In the genomic region with DNA sequence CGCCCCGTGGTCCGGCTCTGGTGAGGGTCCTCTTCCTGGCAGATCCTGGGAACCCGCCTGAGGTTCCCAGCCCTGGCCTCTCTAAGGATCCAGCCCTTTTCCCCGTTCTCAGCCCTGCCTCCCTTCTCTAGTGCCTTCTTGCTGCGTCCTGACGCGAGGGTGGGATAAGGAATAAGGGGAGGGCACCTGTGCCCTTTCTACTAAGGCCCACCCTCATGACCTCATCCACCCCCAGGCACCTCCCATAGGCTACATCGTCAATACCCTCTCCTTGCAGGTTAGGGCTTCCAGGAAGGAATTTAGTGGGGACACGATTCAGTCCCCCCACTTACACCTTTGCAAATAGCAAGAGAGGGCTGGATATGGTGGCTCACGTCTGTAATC, we compare ENCODE assay signal across 16 cellular contexts. TPM values are rescaled to one million over a fixed set of nuclear protein-coding genes. Genes with fewer than 3 reads are reported as not detected.
DNase-seq lines count a peak whose midpoint lies in the region; ATAC-seq, FAIRE-seq and TF ChIP-seq lines count a peak whose summit lies in the region.
"Had no signal": no experiment of that assay in that cellular context is flagged by ENCODE, and none has a peak within 500 bp of the region (broad histone marks: within the 10 kb centered on the region; RNA-seq: fewer than 3 reads in every experiment).

No MANE protein-coding gene starts in this region.

- H3K4me1 ChIP-seq in KMS-11 (ENCODE audit: low read depth, poor library complexity, severe bottlenecking) = peaks cover 81% of the 10 kb centered on the region
- peaks cover 39% of the 10 kb centered on the region for H3K4me1 ChIP-seq in HepG2 (ENCODE audit: insufficient read depth, low read length)
- H3K4me1 ChIP-seq: gastrocnemius medialis had no signal

- H3K79me2 ChIP-seq in KMS-11 (ENCODE audit: insufficient read depth, low read depth) (0 out of 2 replicates have a peak, but pooled peaks cover 4% of the 10 kb centered on the region), HepG2 (ENCODE audit: insufficient read depth, low read length) (no peaks in the 10 kb centered on the region)

- no peak for DNase-seq in activated naive CD4-positive, alpha-beta T cell treated with Interleukin-2 at 50 U/mL for 16 hours
- no peak for DNase-seq in central memory CD8-positive, alpha-beta T cell (ENCODE audit: low spot score in 2 of 2)
- no peak for DNase-seq in stimulated activated naive B cell treated with anti-CD40 and anti-IgM and Interleukin-4, amounts not matched to agents 10 μg/mL and 1 μg/mL and 100 μg/mL, for 72 hours
- no peak for DNase-seq in HepG2 (ENCODE audit: low spot score)
- DNase-seq: gastrocnemius medialis, mucosa of descending colon had no signal

- H3K27me3 Mint-ChIP-seq in activated naive CD4-positive, alpha-beta T cell treated with anti-CD3 and anti-CD28 coated beads, Interleukin-2, amount 50 U/mL, for 24 hours = peaks cover 5% of the 10 kb centered on the region
- H3K27me3 Mint-ChIP-seq in central memory CD8-positive, alpha-beta T cell = peaks cover 10% of the 10 kb centered on the region
- H3K27me3 Mint-ChIP-seq in stimulated activated naive B cell treated with anti-CD40 and anti-IgM and Interleukin-4, amounts not matched to agents 10 μg/mL and 1 μg/mL and 100 μg/mL, for 72 hours = peaks cover 7 to 10% of the 10 kb centered on the region in 2 donors

- H3K4me1 Mint-ChIP-seq in activated naive CD4-positive, alpha-beta T cell treated with anti-CD3 and anti-CD28 coated beads, Interleukin-2, amount 50 U/mL, for 24 hours = peaks cover 17% of the 10 kb centered on the region
- H3K4me1 Mint-ChIP-seq in central memory CD8-positive, alpha-beta T cell = peaks cover 13% of the 10 kb centered on the region
- peaks cover 38 to 65% of the 10 kb centered on the region in 2 donors for H3K4me1 Mint-ChIP-seq in stimulated activated naive B cell treated with anti-CD40 and anti-IgM and Interleukin-4, amounts not matched to agents 10 μg/mL and 1 μg/mL and 100 μg/mL, for 72 hours

- no peaks in the 10 kb centered on the region for H4K20me1 ChIP-seq in KMS-11 (ENCODE audit: insufficient read depth)
- no peaks in the 10 kb centered on the region for H4K20me1 ChIP-seq in HepG2 (ENCODE audit: insufficient read depth, low read length)

- H3K9ac ChIP-seq in KMS-11 (peak overlapping the region; percentile 86), HepG2 (ENCODE audit: insufficient read depth, low read depth, low read length) (no peak overlapping the region)

- BruUV-seq in HepG2 (replicated peaks; lab: Mats Ljungman, UMichigan) = no TSS peak

- POLR2A ChIA-PET in HepG2 (lab: Yijun Ruan, JAX) = no interaction called here

- intact Hi-C loops in HepG2 (cut with micrococcal nuclease; ENCODE audit: unreplicated experiment) = no loop called here

- H3K36me3 ChIP-seq in KMS-11 (ENCODE audit: insufficient read depth) (no peaks in the 10 kb centered on the region), HepG2 (replicated peaks in 1 of 2; ENCODE audit: control insufficient read depth in 1 of 2, insufficient read depth in 2 of 2, low read length in 2 of 2) (no peaks in the 10 kb centered on the region)
- H3K36me3 ChIP-seq: gastrocnemius medialis had no signal

- H3K4me3 ChIP-seq in KMS-11 (IDR thresholded peaks at IDR 0.05; ENCODE audit: insufficient read depth, low read depth, low read length) = no peak overlapping the region
- no peak overlapping the region for H3K4me3 ChIP-seq in HepG2 (replicated peaks in 1 of 3; ENCODE audit: insufficient read depth in 1 of 3, low read depth in 2 of 3, low read length in 3 of 3)
- H3K4me3 ChIP-seq: gastrocnemius medialis, mucosa of descending colon, SK-N-MC had no signal

- H3K27ac ChIP-seq in KMS-11 = peak overlapping the region; percentile 95
- H3K27ac ChIP-seq in HepG2 (ENCODE audit: extremely low read length, insufficient read depth, low read length) = no peak overlapping the region
- H3K27ac ChIP-seq: gastrocnemius medialis, SK-N-MC had no signal

- peak overlapping the region; percentile 52 for H3K27ac Mint-ChIP-seq in activated naive CD4-positive, alpha-beta T cell treated with anti-CD3 and anti-CD28 coated beads, Interleukin-2, amount 50 U/mL, for 24 hours
- peak overlapping the region; percentile 85 for H3K27ac Mint-ChIP-seq in central memory CD8-positive, alpha-beta T cell (ENCODE audit: low read depth)
- peak overlapping the region; percentile 98 for H3K27ac Mint-ChIP-seq in stimulated activated naive B cell treated with anti-CD40 and anti-IgM and Interleukin-4, amounts not matched to agents 10 μg/mL and 1 μg/mL and 100 μg/mL, for 72 hours

- H2AFZ ChIP-seq in KMS-11 (ENCODE audit: low read depth) = peak overlapping the region; percentile 23
- no peak overlapping the region for H2AFZ ChIP-seq in HepG2 (ENCODE audit: low read length)

- no peak for TF ChIP-seq CTCF in KMS-11 (conservative IDR thresholded peaks at IDR 0.05; ENCODE audit: low read depth, low read length)
- no peak for TF ChIP-seq CTCF in HepG2 (CRISPR knock-in tag; IDR thresholded peaks at IDR 0.05)

- no peak for TF ChIP-seq POLR2A in HepG2 (IDR thresholded peaks at IDR 0.05; ENCODE audit: insufficient read depth in 1 of 2, low read depth in 2 of 2, low read length in 2 of 2)

- H3K36me3 Mint-ChIP-seq in activated naive CD4-positive, alpha-beta T cell treated with anti-CD3 and anti-CD28 coated beads, Interleukin-2, amount 50 U/mL, for 24 hours = no peaks in the 10 kb centered on the region
- peaks cover 11% of the 10 kb centered on the region for H3K36me3 Mint-ChIP-seq in central memory CD8-positive, alpha-beta T cell (ENCODE audit: insufficient read depth)
- H3K36me3 Mint-ChIP-seq in stimulated activated naive B cell treated with anti-CD40 and anti-IgM and Interleukin-4, amounts not matched to agents 10 μg/mL and 1 μg/mL and 100 μg/mL, for 72 hours = no peaks in the 10 kb centered on the region

- no peaks in the 10 kb centered on the region for H3K9me3 ChIP-seq in HepG2 (ENCODE audit: low read length)
- H3K9me3 ChIP-seq: gastrocnemius medialis, mucosa of descending colon had no signal

- H3K4me2 ChIP-seq in KMS-11 (peak overlapping the region; percentile 82), HepG2 (ENCODE audit: low read depth, low read length) (no peak overlapping the region)

- CTCF ChIA-PET in HepG2 (lab: Yijun Ruan, JAX; ENCODE audit: low intra/inter-chr PET ratio, low total read pairs) = no interaction called here

- no peak for TF ChIP-seq EP300 in HepG2 (IDR thresholded peaks at IDR 0.05; ENCODE audit: low read depth in 2 of 2, low read length in 2 of 2)
- no peak for TF ChIP-seq EP300 in HepG2 (CRISPR knock-in tag; IDR thresholded peaks at IDR 0.05; ENCODE audit: borderline replicate concordance)

- 60% methylated on average over 11 of the region's 11 CpGs for WGBS in HepG2 (ENCODE audit: low lambda C conversion rate)

- peak; percentile 4 for ATAC-seq in central memory CD8-positive, alpha-beta T cell (replicated peaks; ENCODE audit: extremely low read depth, poor library complexity, severe bottlenecking)
- peak in 1 of 2 donors; percentile 5 for ATAC-seq in stimulated activated naive B cell treated with anti-CD40 and anti-IgM and Interleukin-4, amounts not matched to agents 10 μg/mL and 1 μg/mL and 100 μg/mL, for 72 hours (replicated peaks)
- ATAC-seq in HG02678 (IDR thresholded peaks at IDR 0.05; ENCODE audit: unreplicated experiment) = no peak
- no peak for ATAC-seq in HepG2
- no peak for ATAC-seq in GM18858 (IDR thresholded peaks at IDR 0.05; ENCODE audit: unreplicated experiment)

- no peaks in the 10 kb centered on the region for H3K27me3 ChIP-seq in KMS-11 (ENCODE audit: insufficient read depth, low read depth)
- peaks cover 6 to 22% of the 10 kb centered on the region in 2 experiments; a peak in 4 of 5 replicates for H3K27me3 ChIP-seq in HepG2 (ENCODE audit: control insufficient read depth in 1 of 2, insufficient read depth in 2 of 2, low read length in 2 of 2)

- H3K4me3 Mint-ChIP-seq in activated naive CD4-positive, alpha-beta T cell treated with anti-CD3 and anti-CD28 coated beads, Interleukin-2, amount 50 U/mL, for 24 hours = peak overlapping the region; percentile 74
- peak overlapping the region; percentile 62 for H3K4me3 Mint-ChIP-seq in central memory CD8-positive, alpha-beta T cell
- peak overlapping the region; percentile 84 for H3K4me3 Mint-ChIP-seq in stimulated activated naive B cell treated with anti-CD40 and anti-IgM and Interleukin-4, amounts not matched to agents 10 μg/mL and 1 μg/mL and 100 μg/mL, for 72 hours

- H3K9me3 Mint-ChIP-seq in activated naive CD4-positive, alpha-beta T cell treated with anti-CD3 and anti-CD28 coated beads, Interleukin-2, amount 50 U/mL, for 24 hours = no peaks in the 10 kb centered on the region
- H3K9me3 Mint-ChIP-seq in central memory CD8-positive, alpha-beta T cell = no peaks in the 10 kb centered on the region
- no peaks in the 10 kb centered on the region for H3K9me3 Mint-ChIP-seq in stimulated activated naive B cell treated with anti-CD40 and anti-IgM and Interleukin-4, amounts not matched to agents 10 μg/mL and 1 μg/mL and 100 μg/mL, for 72 hours

- no peak for FAIRE-seq in HepG2 (lab: Jason Lieb, UNC)
- FAIRE-seq: bronchial epithelial cell, islet of Langerhans had no signal

- TF ChIP-seq RAD21 in HepG2 (CRISPR knock-in tag; IDR thresholded peaks at IDR 0.05) = no peak

- in situ Hi-C loops in HepG2 (cut with HindIII; ENCODE audit: extremely low pct_ligation_motif_present, low pct_unique_long_range_greater_than_20kb) = no loop called here

RNA-seq across cellular contexts. Expression of a gene that starts 10.7 kb away (rescaled TPM):
- total RNA-seq in HepG2 (2016; rRNA removed; fragmentation: Illumina TruSeq; extraction: Trizol) = 0.18 and 0.28 TPM in 2 replicates
- total RNA-seq in HepG2 (2016; cell fraction: cytosol; rRNA removed; fragmentation: Illumina TruSeq; extraction: Trizol; ENCODE audit: low read depth) = 0.91 and 1.1 TPM in 2 replicates
- total RNA-seq in HepG2 (2016; cell fraction: insoluble cytoplasmic fraction; rRNA removed; fragmentation: Illumina TruSeq; extraction: Trizol) = 0.28 and 0.41 TPM in 2 replicates
- total RNA-seq in HepG2 (2016; cell fraction: membrane; rRNA removed; fragmentation: Illumina TruSeq; extraction: Trizol) = 0.99 and 1.2 TPM in 2 replicates
- 0.16 TPM in 1 of 2 replicates, not detected in the other for total RNA-seq in HepG2 (2016; cell fraction: nucleus; rRNA removed; fragmentation: Illumina TruSeq; extraction: Trizol)
- polyA plus RNA-seq in HepG2 (2011; rRNA removed) = 3.9 and 7.2 TPM in 2 replicates
- polyA plus RNA-seq in HepG2 (2011; cell fraction: cytosol; rRNA removed) = 4.8 and 7.5 TPM in 2 replicates
- 17.3 and 19.2 TPM in 2 replicates for polyA plus RNA-seq in HepG2 (2011; cell fraction: nucleus; rRNA removed)
- polyA plus RNA-seq in HepG2 (2012) = 3.2 TPM in 2 replicates
- 1.3 TPM in 2 replicates for polyA plus RNA-seq in HepG2 (2016; cell fraction: cytosol; fragmentation: Illumina TruSeq; extraction: Trizol; ENCODE audit: low read depth)
- 0.28 and 0.45 TPM in 2 replicates for polyA plus RNA-seq in HepG2 (2016; cell fraction: insoluble cytoplasmic fraction; fragmentation: Illumina TruSeq; extraction: Trizol; ENCODE audit: low read depth)
- 1.1 TPM in 2 replicates for polyA plus RNA-seq in HepG2 (2016; cell fraction: membrane; fragmentation: Illumina TruSeq; extraction: Trizol; ENCODE audit: low read depth)
- 0.56 and 0.57 TPM in 2 replicates for polyA plus RNA-seq in HepG2 (2016; cell fraction: nucleus; fragmentation: Illumina TruSeq; extraction: Trizol; ENCODE audit: insufficient read depth, low read depth)
- polyA minus RNA-seq in HepG2 (2011; rRNA and poly(A)+ RNA removed; ENCODE audit: low replicate concordance) = 0.07 and 7.1 TPM in 2 replicates
- 2.7 and 3.6 TPM in 2 replicates for polyA minus RNA-seq in HepG2 (2011; cell fraction: cytosol; rRNA and poly(A)+ RNA removed)
- 1.2 TPM in 2 replicates for polyA minus RNA-seq in HepG2 (2011; cell fraction: nucleus; rRNA and poly(A)+ RNA removed)
- total RNA-seq: bronchial epithelial cell had no signal

RNA-seq across cellular contexts. Expression of a gene that starts 14.4 kb away (rescaled TPM):
- total RNA-seq in HepG2 (2016; rRNA removed; fragmentation: Illumina TruSeq; extraction: Trizol) = 2.5 and 3.9 TPM in 2 replicates
- 5.2 and 5.9 TPM in 2 replicates for total RNA-seq in HepG2 (2016; cell fraction: cytosol; rRNA removed; fragmentation: Illumina TruSeq; extraction: Trizol; ENCODE audit: low read depth)
- 2.1 and 3.5 TPM in 2 replicates for total RNA-seq in HepG2 (2016; cell fraction: insoluble cytoplasmic fraction; rRNA removed; fragmentation: Illumina TruSeq; extraction: Trizol)
- 6.3 and 6.7 TPM in 2 replicates for total RNA-seq in HepG2 (2016; cell fraction: membrane; rRNA removed; fragmentation: Illumina TruSeq; extraction: Trizol)
- 3.1 and 3.9 TPM in 2 replicates for total RNA-seq in HepG2 (2016; cell fraction: nucleus; rRNA removed; fragmentation: Illumina TruSeq; extraction: Trizol)
- 25.8 and 33.0 TPM in 2 replicates for polyA plus RNA-seq in HepG2 (2011; rRNA removed)
- polyA plus RNA-seq in HepG2 (2011; cell fraction: cytosol; rRNA removed) = 34.1 and 37.6 TPM in 2 replicates
- polyA plus RNA-seq in HepG2 (2011; cell fraction: nucleus; rRNA removed) = 32.1 and 35.6 TPM in 2 replicates
- polyA plus RNA-seq in HepG2 (2012) = 9.3 and 10.6 TPM in 2 replicates
- polyA plus RNA-seq in HepG2 (2016; cell fraction: cytosol; fragmentation: Illumina TruSeq; extraction: Trizol; ENCODE audit: low read depth) = 8.4 and 9.1 TPM in 2 replicates
- polyA plus RNA-seq in HepG2 (2016; cell fraction: insoluble cytoplasmic fraction; fragmentation: Illumina TruSeq; extraction: Trizol; ENCODE audit: low read depth) = 3.6 and 3.8 TPM in 2 replicates
- polyA plus RNA-seq in HepG2 (2016; cell fraction: membrane; fragmentation: Illumina TruSeq; extraction: Trizol; ENCODE audit: low read depth) = 9.7 and 9.8 TPM in 2 replicates
- polyA plus RNA-seq in HepG2 (2016; cell fraction: nucleus; fragmentation: Illumina TruSeq; extraction: Trizol; ENCODE audit: insufficient read depth, low read depth) = 8.2 and 8.4 TPM in 2 replicates
- 34.1 and 96.5 TPM in 2 replicates for polyA minus RNA-seq in HepG2 (2011; rRNA and poly(A)+ RNA removed; ENCODE audit: low replicate concordance)
- 12.3 and 17.9 TPM in 2 replicates for polyA minus RNA-seq in HepG2 (2011; cell fraction: cytosol; rRNA and poly(A)+ RNA removed)
- 6.1 and 6.2 TPM in 2 replicates for polyA minus RNA-seq in HepG2 (2011; cell fraction: nucleus; rRNA and poly(A)+ RNA removed)

RNA-seq across cellular contexts. Expression of a gene that starts 38.9 kb away (rescaled TPM):
- 0.20 TPM in 1 of 2 replicates, not detected in the other for total RNA-seq in HepG2 (2016; rRNA removed; fragmentation: Illumina TruSeq; extraction: Trizol)
- 0.61 and 0.88 TPM in 2 replicates for total RNA-seq in HepG2 (2016; cell fraction: cytosol; rRNA removed; fragmentation: Illumina TruSeq; extraction: Trizol; ENCODE audit: low read depth)
- total RNA-seq in HepG2 (2016; cell fraction: insoluble cytoplasmic fraction; rRNA removed; fragmentation: Illumina TruSeq; extraction: Trizol) = 0.19 and 0.32 TPM in 2 replicates
- 0.59 and 0.93 TPM in 2 replicates for total RNA-seq in HepG2 (2016; cell fraction: membrane; rRNA removed; fragmentation: Illumina TruSeq; extraction: Trizol)
- 0.40 TPM in 1 of 2 replicates, not detected in the other for total RNA-seq in HepG2 (2016; cell fraction: nucleus; rRNA removed; fragmentation: Illumina TruSeq; extraction: Trizol)
- polyA plus RNA-seq in HepG2 (2011; rRNA removed) = 5.1 and 10.3 TPM in 2 replicates
- polyA plus RNA-seq in HepG2 (2011; cell fraction: cytosol; rRNA removed) = 7.6 and 12.5 TPM in 2 replicates
- polyA plus RNA-seq in HepG2 (2011; cell fraction: nucleus; rRNA removed) = 20.6 and 22.6 TPM in 2 replicates
- 1.6 and 2.3 TPM in 2 replicates for polyA plus RNA-seq in HepG2 (2012)
- polyA plus RNA-seq in HepG2 (2016; cell fraction: cytosol; fragmentation: Illumina TruSeq; extraction: Trizol; ENCODE audit: low read depth) = 0.54 and 0.89 TPM in 2 replicates
- polyA plus RNA-seq in HepG2 (2016; cell fraction: insoluble cytoplasmic fraction; fragmentation: Illumina TruSeq; extraction: Trizol; ENCODE audit: low read depth) = 0.20 and 0.56 TPM in 2 replicates
- polyA plus RNA-seq in HepG2 (2016; cell fraction: membrane; fragmentation: Illumina TruSeq; extraction: Trizol; ENCODE audit: low read depth) = 0.68 and 0.72 TPM in 2 replicates
- not detected in 2 replicates for polyA plus RNA-seq in HepG2 (2016; cell fraction: nucleus; fragmentation: Illumina TruSeq; extraction: Trizol; ENCODE audit: insufficient read depth, low read depth)
- polyA minus RNA-seq in HepG2 (2011; rRNA and poly(A)+ RNA removed; ENCODE audit: low replicate concordance) = 3.6 and 4.7 TPM in 2 replicates
- 3.1 and 3.3 TPM in 2 replicates for polyA minus RNA-seq in HepG2 (2011; cell fraction: cytosol; rRNA and poly(A)+ RNA removed)
- polyA minus RNA-seq in HepG2 (2011; cell fraction: nucleus; rRNA and poly(A)+ RNA removed) = 1.9 and 3.0 TPM in 2 replicates

RNA-seq across cellular contexts. Expression of a gene that starts 41.1 kb away (rescaled TPM):
- total RNA-seq in HepG2 (2016; rRNA removed; fragmentation: Illumina TruSeq; extraction: Trizol) = 0.14 and 0.53 TPM in 2 replicates
- total RNA-seq in HepG2 (2016; cell fraction: cytosol; rRNA removed; fragmentation: Illumina TruSeq; extraction: Trizol; ENCODE audit: low read depth) = not detected in 2 replicates
- total RNA-seq in HepG2 (2016; cell fraction: insoluble cytoplasmic fraction; rRNA removed; fragmentation: Illumina TruSeq; extraction: Trizol) = 0.13 and 0.19 TPM in 2 replicates
- total RNA-seq in HepG2 (2016; cell fraction: membrane; rRNA removed; fragmentation: Illumina TruSeq; extraction: Trizol) = 0.34 TPM in 2 replicates
- 0.22 TPM in 1 of 2 replicates, not detected in the other for total RNA-seq in HepG2 (2016; cell fraction: nucleus; rRNA removed; fragmentation: Illumina TruSeq; extraction: Trizol)
- polyA plus RNA-seq in HepG2 (2011; rRNA removed) = 0.61 and 0.84 TPM in 2 replicates
- polyA plus RNA-seq in HepG2 (2011; cell fraction: cytosol; rRNA removed) = 0.82 and 1.0 TPM in 2 replicates
- 0.85 and 1.8 TPM in 2 replicates for polyA plus RNA-seq in HepG2 (2011; cell fraction: nucleus; rRNA removed)
- polyA plus RNA-seq in HepG2 (2012) = 1.5 and 1.8 TPM in 2 replicates
- polyA plus RNA-seq in HepG2 (2016; cell fraction: cytosol; fragmentation: Illumina TruSeq; extraction: Trizol; ENCODE audit: low read depth) = 0.18 and 0.24 TPM in 2 replicates
- 0.27 and 0.43 TPM in 2 replicates for polyA plus RNA-seq in HepG2 (2016; cell fraction: insoluble cytoplasmic fraction; fragmentation: Illumina TruSeq; extraction: Trizol; ENCODE audit: low read depth)
- polyA plus RNA-seq in HepG2 (2016; cell fraction: membrane; fragmentation: Illumina TruSeq; extraction: Trizol; ENCODE audit: low read depth) = 0.15 and 0.43 TPM in 2 replicates
- polyA plus RNA-seq in HepG2 (2016; cell fraction: nucleus; fragmentation: Illumina TruSeq; extraction: Trizol; ENCODE audit: insufficient read depth, low read depth) = 0.41 and 0.74 TPM in 2 replicates
- polyA minus RNA-seq in HepG2 (2011; rRNA and poly(A)+ RNA removed; ENCODE audit: low replicate concordance) = 0.30 and 1.0 TPM in 2 replicates
- polyA minus RNA-seq in HepG2 (2011; cell fraction: cytosol; rRNA and poly(A)+ RNA removed) = not detected in 2 replicates
- not detected in 2 replicates for polyA minus RNA-seq in HepG2 (2011; cell fraction: nucleus; rRNA and poly(A)+ RNA removed)
- total RNA-seq: bronchial epithelial cell, H4, renal cortical epithelial cell, urinary bladder had no signal

RNA-seq across cellular contexts. Expression of a gene that starts 46.7 kb away (rescaled TPM):
- not detected in 2 replicates for total RNA-seq in HepG2 (2016; rRNA removed; fragmentation: Illumina TruSeq; extraction: Trizol)
- total RNA-seq in HepG2 (2016; cell fraction: cytosol; rRNA removed; fragmentation: Illumina TruSeq; extraction: Trizol; ENCODE audit: low read depth) = not detected in 2 replicates
- total RNA-seq in HepG2 (2016; cell fraction: insoluble cytoplasmic fraction; rRNA removed; fragmentation: Illumina TruSeq; extraction: Trizol) = not detected in 2 replicates
- total RNA-seq in HepG2 (2016; cell fraction: membrane; rRNA removed; fragmentation: Illumina TruSeq; extraction: Trizol) = not detected in 2 replicates
- total RNA-seq in HepG2 (2016; cell fraction: nucleus; rRNA removed; fragmentation: Illumina TruSeq; extraction: Trizol) = not detected in 2 replicates
- not detected in 2 replicates for polyA plus RNA-seq in HepG2 (2011; rRNA removed)
- not detected in 2 replicates for polyA plus RNA-seq in HepG2 (2011; cell fraction: cytosol; rRNA removed)
- not detected in 2 replicates for polyA plus RNA-seq in HepG2 (2011; cell fraction: nucleus; rRNA removed)
- not detected in 2 replicates for polyA plus RNA-seq in HepG2 (2012)
- not detected in 2 replicates for polyA plus RNA-seq in HepG2 (2016; cell fraction: cytosol; fragmentation: Illumina TruSeq; extraction: Trizol; ENCODE audit: low read depth)
- not detected in 2 replicates for polyA plus RNA-seq in HepG2 (2016; cell fraction: insoluble cytoplasmic fraction; fragmentation: Illumina TruSeq; extraction: Trizol; ENCODE audit: low read depth)
- not detected in 2 replicates for polyA plus RNA-seq in HepG2 (2016; cell fraction: membrane; fragmentation: Illumina TruSeq; extraction: Trizol; ENCODE audit: low read depth)
- not detected in 2 replicates for polyA plus RNA-seq in HepG2 (2016; cell fraction: nucleus; fragmentation: Illumina TruSeq; extraction: Trizol; ENCODE audit: insufficient read depth, low read depth)
- not detected in 2 replicates for polyA minus RNA-seq in HepG2 (2011; rRNA and poly(A)+ RNA removed; ENCODE audit: low replicate concordance)
- polyA minus RNA-seq in HepG2 (2011; cell fraction: cytosol; rRNA and poly(A)+ RNA removed) = not detected in 2 replicates
- not detected in 2 replicates for polyA minus RNA-seq in HepG2 (2011; cell fraction: nucleus; rRNA and poly(A)+ RNA removed)
- total RNA-seq: bronchial epithelial cell, H4, renal cortical epithelial cell, urinary bladder had no signal
